16 cellular contexts compared by ENCODE assay signal in genomic region chr4:2061208-2062131, GRCh38. TPM values are rescaled to one million over a fixed set of nuclear protein-coding genes. Genes with fewer than 3 reads are reported as not detected.
A peak's percentile ranks its signal among the peaks of the same experiment; 100 is the strongest.
DNase-seq lines count a peak whose midpoint lies in the region; TF ChIP-seq lines count a peak whose summit lies in the region.
"Had no signal": no experiment of that assay in that cellular context is flagged by ENCODE, and none has a peak within 500 bp of the region (broad histone marks: within the 10 kb centered on the region; RNA-seq: fewer than 3 reads in every experiment).

No MANE protein-coding gene starts in this region.

- H4K20me1 ChIP-seq in neural progenitor cell (ENCODE audit: low read depth), result peaks cover 31% of the 10 kb centered on the region

- H3F3A ChIP-seq in neural progenitor cell (ENCODE audit: low read depth), result peaks cover 16% of the 10 kb centered on the region

- H2AFZ ChIP-seq in neural progenitor cell (replicated peaks), result no peak overlapping the region

- H3K36me3 ChIP-seq in HUES48 (ENCODE audit: control insufficient read depth, insufficient read depth, low read length) (no peaks in the 10 kb centered on the region), endodermal cell (ENCODE audit: control insufficient read depth, insufficient read depth, low read length) (no peaks in the 10 kb centered on the region), neural progenitor cell (no peaks in the 10 kb centered on the region), stomach (no peaks in the 10 kb centered on the region), vagina (no peaks in the 10 kb centered on the region)
- H3K36me3 ChIP-seq: esophagus muscularis mucosa, ovary, tibial nerve had no signal

- no peaks in the 10 kb centered on the region for H3K36me3 Mint-ChIP-seq in CD14-positive monocyte
- no peaks in the 10 kb centered on the region for H3K36me3 Mint-ChIP-seq in endodermal cell (ENCODE audit: low read depth)
- no peaks in the 10 kb centered on the region for H3K36me3 Mint-ChIP-seq in neural progenitor cell

- 70 to 80% methylated on average over 14 to 40 of the region's 40 CpGs for WGBS in endodermal cell (ENCODE audit: insufficient coverage in 1 of 2, insufficient read length in 1 of 2), 2 experiments
- 70 to 82% (median 74%) methylated on average over 31 to 40 of the region's 40 CpGs for WGBS in stomach, 5 donors

- H3K27ac Mint-ChIP-seq in CD14-positive monocyte (no peak overlapping the region), endodermal cell (no peak overlapping the region), neural progenitor cell (no peak overlapping the region)
- H3K27ac Mint-ChIP-seq: activated naive CD8-positive, alpha-beta T cell treated with anti-CD3 and anti-CD28 coated beads, Interleukin-2, amount 50 U/mL, for 24 hours had no signal

- no peaks in the 10 kb centered on the region for H3K9me3 ChIP-seq in HUES48 (ENCODE audit: control insufficient read depth, insufficient read depth, low read length)
- no peaks in the 10 kb centered on the region for H3K9me3 ChIP-seq in endodermal cell (ENCODE audit: control insufficient read depth, low read length)
- no peaks in the 10 kb centered on the region for H3K9me3 ChIP-seq in neural progenitor cell (ENCODE audit: low read depth)
- H3K9me3 ChIP-seq in stomach, result no peaks in the 10 kb centered on the region
- H3K9me3 ChIP-seq in vagina, result no peaks in the 10 kb centered on the region
- H3K9me3 ChIP-seq: BE2C, esophagus muscularis mucosa, ovary, tibial nerve had no signal

- no peak for TF ChIP-seq EP300 in stomach (IDR thresholded peaks at IDR 0.05)

- TF ChIP-seq POLR2A in stomach (IDR thresholded peaks at IDR 0.05), result no peak
- TF ChIP-seq POLR2A in vagina (IDR thresholded peaks at IDR 0.05), result no peak

- peak overlapping the region in 1 of 2 donors; percentile 39 for H3K4me3 Mint-ChIP-seq in CD14-positive monocyte
- H3K4me3 Mint-ChIP-seq in endodermal cell, result peak overlapping the region; percentile 39
- H3K4me3 Mint-ChIP-seq in neural progenitor cell, result peak overlapping the region; percentile 53
- H3K4me3 Mint-ChIP-seq: activated naive CD8-positive, alpha-beta T cell treated with anti-CD3 and anti-CD28 coated beads, Interleukin-2, amount 50 U/mL, for 24 hours had no signal

- intact Hi-C loops in CD14-positive monocyte (cut with micrococcal nuclease), result no loop called here
- intact Hi-C loops in stomach (cut with DNase I; ENCODE audit: low total_unique reads), result no loop called here
- intact Hi-C loops in vagina (cut with DNase I), result no loop called here

- peak overlapping the region; percentile 84 for H3K4me2 ChIP-seq in neural progenitor cell

- peak; percentile 44 for DNase-seq in CD14-positive monocyte (ENCODE audit: low spot score)
- no peak for DNase-seq in endodermal cell
- no peak for DNase-seq in neural progenitor cell (ENCODE audit: low spot score)
- no peak for DNase-seq in stomach
- no peak for DNase-seq in activated gamma-delta T cell treated with Interleukin-2 at 50 U/mL for 16 hours
- DNase-seq in stimulated activated CD4-positive, alpha-beta T cell treated with anti-CD3 and anti-CD28 coated beads, Interleukin-1b, Interleukin-23, amount 100 ng/mL, for 48 hours, result no peak
- DNase-seq in vagina (ENCODE audit: extremely low spot score in 2 of 2), result no peak
- DNase-seq: activated CD8-positive, alpha-beta memory T cell treated with anti-CD3 and anti-CD28 coated beads, Interleukin-2, amount 50 U/mL, for 48 hours; activated naive CD8-positive, alpha-beta T cell treated with anti-CD3 and anti-CD28 coated beads, Interleukin-2, amount 50 U/mL, for 24 hours; mammary epithelial cell; NCI-H345 had no signal

- H3K4me3 ChIP-seq in HUES48 (ENCODE audit: low read depth, low read length), result peak overlapping the region; percentile 44; the same call in 1 of the 2 replicates
- H3K4me3 ChIP-seq in endodermal cell (ENCODE audit: low read length), result no peak overlapping the region
- H3K4me3 ChIP-seq in neural progenitor cell, result peak overlapping the region; percentile 40
- no peak overlapping the region for H3K4me3 ChIP-seq in stomach
- H3K4me3 ChIP-seq in vagina, result no peak overlapping the region
- H3K4me3 ChIP-seq: ovary had no signal

- peaks cover 2% of the 10 kb centered on the region for H3K4me1 Mint-ChIP-seq in CD14-positive monocyte
- H3K4me1 Mint-ChIP-seq in endodermal cell, result no peaks in the 10 kb centered on the region
- H3K4me1 Mint-ChIP-seq in neural progenitor cell, result peaks cover 12% of the 10 kb centered on the region

- TF ChIP-seq CTCF in CD14-positive monocyte (IDR thresholded peaks at IDR 0.05) (no peak), endodermal cell (conservative IDR thresholded peaks at IDR 0.05) (no peak), neural progenitor cell (IDR thresholded peaks at IDR 0.05) (no peak), stomach (IDR thresholded peaks at IDR 0.05) (no peak), vagina (IDR thresholded peaks at IDR 0.05) (no peak)

- no peak overlapping the region for H3K27ac ChIP-seq in HUES48 (ENCODE audit: low read depth, low read length)
- no peak overlapping the region for H3K27ac ChIP-seq in endodermal cell (ENCODE audit: low read depth, low read length)
- no peak overlapping the region for H3K27ac ChIP-seq in neural progenitor cell
- peak overlapping the region in 1 of 5 donors; percentile 20 for H3K27ac ChIP-seq in stomach
- no peak overlapping the region for H3K27ac ChIP-seq in vagina
- H3K27ac ChIP-seq: esophagus muscularis mucosa, ovary had no signal

- peaks cover 46% of the 10 kb centered on the region for H3K27me3 ChIP-seq in HUES48 (ENCODE audit: control insufficient read depth, insufficient read depth, low read length)
- peaks cover 48% of the 10 kb centered on the region for H3K27me3 ChIP-seq in endodermal cell (ENCODE audit: control insufficient read depth, insufficient read depth, low read length, poor library complexity, severe bottlenecking)
- peaks cover 55% of the 10 kb centered on the region for H3K27me3 ChIP-seq in neural progenitor cell
- peaks cover 18 to 82% (median 44%) of the 10 kb centered on the region in 3 donors for H3K27me3 ChIP-seq in stomach
- peaks cover 13% of the 10 kb centered on the region for H3K27me3 ChIP-seq in vagina

- no peaks in the 10 kb centered on the region for H3K79me2 ChIP-seq in neural progenitor cell (ENCODE audit: low read depth)

- H3K4me1 ChIP-seq in HUES48 (ENCODE audit: control insufficient read depth, insufficient read depth, low read length), result no peaks in the 10 kb centered on the region
- no peaks in the 10 kb centered on the region for H3K4me1 ChIP-seq in endodermal cell (ENCODE audit: control insufficient read depth, insufficient read depth, low read length)
- H3K4me1 ChIP-seq in neural progenitor cell, result peaks cover 13% of the 10 kb centered on the region
- H3K4me1 ChIP-seq in stomach, result peaks cover 20 to 34% (median 31%) of the 10 kb centered on the region in 4 donors
- peaks cover 8% of the 10 kb centered on the region for H3K4me1 ChIP-seq in vagina
- H3K4me1 ChIP-seq: BE2C had no signal

- no peak overlapping the region for H3K9ac ChIP-seq in HUES48 (ENCODE audit: low read depth, low read length)
- no peak overlapping the region for H3K9ac ChIP-seq in endodermal cell (ENCODE audit: extremely low read depth, low read length, poor library complexity, severe bottlenecking)
- no peak overlapping the region for H3K9ac ChIP-seq in neural progenitor cell

- H3K9me3 Mint-ChIP-seq in CD14-positive monocyte (peaks cover 0 to 8% (median 2%) of the 10 kb centered on the region in 7 donors), endodermal cell (no peaks in the 10 kb centered on the region), neural progenitor cell (no peaks in the 10 kb centered on the region)
- H3K9me3 Mint-ChIP-seq: activated naive CD8-positive, alpha-beta T cell treated with anti-CD3 and anti-CD28 coated beads, Interleukin-2, amount 50 U/mL, for 24 hours had no signal

- H3K27me3 Mint-ChIP-seq in CD14-positive monocyte (ENCODE audit: low read depth in 3 of 3) (peaks cover 25 to 51% (median 29%) of the 10 kb centered on the region in 3 donors), endodermal cell (ENCODE audit: insufficient read depth) (peaks cover 36% of the 10 kb centered on the region), neural progenitor cell (ENCODE audit: insufficient read depth, low read depth) (peaks cover 12% of the 10 kb centered on the region)

RNA-seq across cellular contexts. Expression of gene NAT8L, which starts 2.3 kb away (rescaled TPM):
- not detected for polyA plus RNA-seq in CD14-positive monocyte
- 1 to 10 TPM; 5.0 to 6.4 TPM for total RNA-seq in endodermal cell
- 13.4 TPM for polyA plus RNA-seq in endodermal cell (2013, experiment 1 of 2)
- 11.1 TPM for polyA plus RNA-seq in endodermal cell (2013, experiment 2 of 2)
- total RNA-seq in neural progenitor cell (ENCODE audit: low replicate concordance), result 0.62 and 3.4 TPM in 2 replicates
- total RNA-seq in stomach, result under 1 TPM in 1 of 5 donors, not detected in 4; 0.73 TPM
- polyA plus RNA-seq in stomach, result under 1 TPM; 0.31 to 0.55 (median 0.46) TPM
- 1.7 TPM for total RNA-seq in vagina

RNA-seq across cellular contexts. Expression of gene NELFA, which starts 52.7 kb away (rescaled TPM):
- polyA plus RNA-seq in CD14-positive monocyte (10 to 100 TPM; 10.0 to 10.5 TPM), stomach (10 to 100 TPM; 13.6 to 28.5 (median 15.5) TPM)
- total RNA-seq in endodermal cell (10 to 100 TPM; 54.8 to 60.1 TPM), neural progenitor cell (ENCODE audit: low replicate concordance) (18.0 and 50.3 TPM in 2 replicates), stomach (10 to 100 TPM in 4 of 5 donors, 1 to 10 TPM in 1; 5.8 to 82.9 (median 21.0) TPM), vagina (19.6 TPM)
- polyA plus RNA-seq in endodermal cell (2013, experiment 1 of 2), result 43.8 TPM
- 43.0 TPM for polyA plus RNA-seq in endodermal cell (2013, experiment 2 of 2)

Comparison
In these comparisons a context has a peak if more than half of its experiments do, and no peak if none do; other contexts are left out.
1. H3K4me3 ChIP-seq: peak in HUES48 (single experiment) and neural progenitor cell (single experiment); none in endodermal cell (single experiment), stomach (0 of 4) and vagina (0 of 2).